18 cellular contexts compared by ENCODE assay signal in the genomic region with DNA sequence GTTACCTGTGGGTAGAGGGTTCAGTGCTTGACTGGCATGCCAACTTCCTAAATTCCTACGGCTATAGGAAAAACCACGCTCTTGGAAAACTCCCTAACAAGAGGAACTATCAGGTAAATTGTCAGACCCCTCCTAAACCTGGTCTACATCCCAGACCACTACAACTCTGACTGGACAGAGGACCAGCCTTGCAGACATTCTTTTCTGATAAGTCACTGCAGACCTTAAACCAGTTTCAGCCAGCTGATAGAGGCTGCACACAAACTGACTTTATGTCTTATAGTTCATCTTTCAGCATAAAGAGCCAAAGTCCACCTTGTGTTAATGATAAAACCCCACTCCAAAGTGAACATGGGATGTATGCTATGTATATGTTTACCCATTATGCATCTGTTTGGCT.
"Had no signal": no experiment of that assay in that cellular context is flagged by ENCODE, and none has a peak within 500 bp of the region (broad histone marks: within the 10 kb centered on the region; RNA-seq: fewer than 3 reads in every experiment).

No MANE protein-coding gene starts in this region.

- H3K36me3 ChIP-seq: SJSA1, spleen, tibial nerve had no signal

- H3K9me3 ChIP-seq: SJSA1, spleen, tibial nerve had no signal

- FAIRE-seq: kidney had no signal

- H3K27ac ChIP-seq: dorsolateral prefrontal cortex, foreskin keratinocyte, SJSA1, spleen, tibial nerve had no signal

- ATAC-seq: activated CD8-positive, alpha-beta memory T cell treated with anti-CD3 and anti-CD28 coated beads, Interleukin-2, amount 10 ng/mL, durations not matched to agents 7 days and 5 days; activated T-cell treated with anti-CD3 and anti-CD28 coated beads, Interleukin-2, amount 50 U/mL, for 4 hours; foreskin keratinocyte; right cardiac atrium; stimulated activated naive B cell treated with anti-CD40 and anti-IgM and Interleukin-4, amounts not matched to agents 10 μg/mL and 1 μg/mL and 100 μg/mL, for 72 hours had no signal

- DNase-seq: activated CD4-positive, alpha-beta T cell treated with anti-CD3 and anti-CD28 coated beads, Interleukin-2, amount 50 U/mL, for 48 hours; activated CD4-positive, CD25-positive, alpha-beta regulatory T cell treated with anti-CD3 and anti-CD28 coated beads, Interleukin-2, amount 50 U/mL, for 72 hours; activated CD8-positive, alpha-beta memory T cell treated with anti-CD3 and anti-CD28 coated beads, Interleukin-2, amount 10 ng/mL, durations not matched to agents 7 days and 5 days; activated gamma-delta T cell; activated T-cell treated with anti-CD3 and anti-CD28 coated beads, Interleukin-2, amount 50 U/mL, for 4 hours; anterior cingulate cortex; dorsolateral prefrontal cortex; head of caudate nucleus; kidney; posterior cingulate gyrus; right cardiac atrium; spleen; stimulated activated CD4-positive, alpha-beta T cell treated with anti-CD3 and anti-CD28 coated beads, Interleukin-1b, Interleukin-23, amount 100 ng/mL, for 48 hours; stimulated activated naive B cell treated with anti-CD40 and anti-IgM and Interleukin-4, amounts not matched to agents 10 μg/mL and 1 μg/mL and 100 μg/mL, for 72 hours; SW 1271 had no signal

- H3K4me3 ChIP-seq: dorsolateral prefrontal cortex, SJSA1, spleen, tibial nerve had no signal

- H3K4me1 ChIP-seq: foreskin keratinocyte, SJSA1, spleen had no signal

- H3K27me3 ChIP-seq: dorsolateral prefrontal cortex, foreskin keratinocyte, SJSA1, spleen, tibial nerve had no signal
